ENCODE assay signal across 9 cellular contexts in the genomic region with DNA sequence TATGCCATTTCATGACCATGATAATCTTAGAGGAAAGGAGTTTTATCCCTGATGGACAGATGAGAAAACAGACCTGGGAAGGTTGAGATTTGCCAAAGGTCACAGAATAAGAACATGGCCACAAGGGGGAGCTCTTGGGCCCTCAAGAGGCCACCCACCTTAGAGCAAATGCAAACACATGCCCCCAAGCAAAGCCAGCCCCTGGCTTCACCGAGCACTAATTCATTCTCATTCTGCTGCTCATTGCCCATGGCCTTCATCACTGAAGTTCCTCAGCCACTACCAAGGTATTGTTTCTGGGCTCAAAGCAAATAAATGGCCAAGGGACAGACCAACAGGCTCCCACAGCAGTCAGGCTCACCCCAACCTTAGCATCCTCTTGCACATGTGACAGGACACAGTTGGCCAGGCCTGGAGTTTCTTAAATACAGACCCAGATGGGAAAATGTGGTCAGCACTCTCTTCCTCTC. TPM values are rescaled to one million over a fixed set of nuclear protein-coding genes. Genes with fewer than 3 reads are reported as not detected.
DNase-seq lines count a peak whose midpoint lies in the region; ATAC-seq and TF ChIP-seq lines count a peak whose summit lies in the region.
"Had no signal": no experiment of that assay in that cellular context is flagged by ENCODE, and none has a peak within 500 bp of the region (broad histone marks: within the 10 kb centered on the region; RNA-seq: fewer than 3 reads in every experiment).

No MANE protein-coding gene starts in this region.

- H3K9me3 ChIP-seq in SJSA1 (replicated peaks) (no peaks in the 10 kb centered on the region), sigmoid colon (no peaks in the 10 kb centered on the region)

- H3K4me1 Mint-ChIP-seq in activated naive CD4-positive, alpha-beta T cell treated with anti-CD3 and anti-CD28 coated beads for 36 hours (ENCODE audit: low read depth), result no peaks in the 10 kb centered on the region

- ATAC-seq in left cardiac atrium, result peak; percentile 45 to 60
- ATAC-seq in HG03571 (IDR thresholded peaks at IDR 0.05; ENCODE audit: unreplicated experiment), result no peak

- no peak overlapping the region for H3K4me3 Mint-ChIP-seq in activated naive CD4-positive, alpha-beta T cell treated with anti-CD3 and anti-CD28 coated beads for 36 hours

- no peaks in the 10 kb centered on the region for H3K9me3 Mint-ChIP-seq in activated naive CD4-positive, alpha-beta T cell treated with anti-CD3 and anti-CD28 coated beads for 36 hours

- no peak for TF ChIP-seq EP300 in sigmoid colon (IDR thresholded peaks at IDR 0.05)

- H3K36me3 Mint-ChIP-seq in activated naive CD4-positive, alpha-beta T cell treated with anti-CD3 and anti-CD28 coated beads for 36 hours (ENCODE audit: low read depth), result no peaks in the 10 kb centered on the region

- H3K4me3 ChIP-seq in SJSA1 (no peak overlapping the region), sigmoid colon (no peak overlapping the region)

- 8 to 14% methylated on average over 1 of the region's 1 CpG for WGBS in sigmoid colon, 2 donors

- intact Hi-C loops in activated naive CD4-positive, alpha-beta T cell treated with anti-CD3 and anti-CD28 coated beads for 36 hours (cut with micrococcal nuclease), result loop anchor here (1.0 to 5.0 kb wide), 2 partner anchors 117 to 356 kb away; no protein-coding TSS in a partner anchor
- intact Hi-C loops in left cardiac atrium (cut with DNase I), result loop anchor here (5.0 to 10.0 kb wide), 2 partner anchors 41 to 108 kb away; no protein-coding TSS in a partner anchor
- intact Hi-C loops in sigmoid colon (cut with DNase I), result loop anchor here (1.0 to 5.0 kb wide), 2 partner anchors 46 to 116 kb away; a partner anchor contains a TSS

- H3K27ac ChIP-seq in SJSA1, result peak overlapping the region; percentile 53
- H3K27ac ChIP-seq in sigmoid colon, result peak overlapping the region in 3 of 4 donors; percentile 14 to 59 (median 27)

- peaks cover 86% of the 10 kb centered on the region for H3K36me3 ChIP-seq in SJSA1
- H3K36me3 ChIP-seq in sigmoid colon, result no peaks in the 10 kb centered on the region

- TF ChIP-seq CTCF in sigmoid colon (IDR thresholded peaks at IDR 0.05), result peak; percentile 31 to 82 (median 68)

- no peak for TF ChIP-seq POLR2A in sigmoid colon (IDR thresholded peaks at IDR 0.05)

- CTCF ChIA-PET in activated naive CD4-positive, alpha-beta T cell treated with anti-CD3 and anti-CD28 coated beads for 36 hours (lab: Charles Lee), result interaction anchor here (0.6 to 7.0 kb wide), 13 partner anchors 9 to 635 kb away, joined by 3 to 160 read pairs (median 4); no protein-coding TSS in a partner anchor

- no peak overlapping the region for H3K27ac Mint-ChIP-seq in activated naive CD4-positive, alpha-beta T cell treated with anti-CD3 and anti-CD28 coated beads for 36 hours

- DNase-seq in SHP77 (lab: John Stamatoyannopoulos, UW), result peak; percentile 25 to 71
- DNase-seq in SHP77 treated with DMSO at 0.1 percent for 48 hours (lab: John Stamatoyannopoulos, UW), result no peak
- peak; percentile 59 for DNase-seq in HuH-7 (ENCODE audit: low spot score)
- DNase-seq in SJSA1 (ENCODE audit: low read depth in 1 of 2, low spot score in 2 of 2), result peak; percentile 82 to 85
- DNase-seq in activated naive CD4-positive, alpha-beta T cell treated with anti-CD3 and anti-CD28 coated beads for 36 hours, result peak; percentile 78
- peak; percentile 84 for DNase-seq in left cardiac atrium
- DNase-seq in sigmoid colon, result peak; percentile 81

- no peaks in the 10 kb centered on the region for H3K27me3 ChIP-seq in SJSA1 (replicated peaks)
- H3K27me3 ChIP-seq in sigmoid colon, result no peaks in the 10 kb centered on the region

- peaks cover 18% of the 10 kb centered on the region for H3K27me3 Mint-ChIP-seq in activated naive CD4-positive, alpha-beta T cell treated with anti-CD3 and anti-CD28 coated beads for 36 hours (ENCODE audit: low read depth)

- peaks cover 27% of the 10 kb centered on the region for H3K4me1 ChIP-seq in SJSA1 (replicated peaks)
- peaks cover 0 to 14% (median 9%) of the 10 kb centered on the region in 4 donors for H3K4me1 ChIP-seq in sigmoid colon

RNA-seq across cellular contexts. Expression of a gene that starts 44.2 kb away (rescaled TPM):
- total RNA-seq in SJSA1 (2014; rRNA removed; shearing (Covaris generic)), result 45.5 and 55.6 TPM in 2 replicates
- under 1 TPM; 0.27 to 0.33 TPM for total RNA-seq in activated naive CD4-positive, alpha-beta T cell treated with anti-CD3 and anti-CD28 coated beads for 36 hours
- total RNA-seq in left cardiac atrium, result 100 to 1,000 TPM; 161 to 271 TPM
- total RNA-seq in sigmoid colon, result 10 to 100 TPM; 27.8 to 75.3 (median 43.9) TPM
- polyA plus RNA-seq in sigmoid colon, result 100 to 1,000 TPM; 197 to 488 (median 377) TPM

RNA-seq across cellular contexts. Expression of a gene that starts 52.6 kb away (rescaled TPM):
- not detected in 2 replicates for total RNA-seq in SJSA1 (2014; rRNA removed; shearing (Covaris generic))
- not detected for total RNA-seq in activated naive CD4-positive, alpha-beta T cell treated with anti-CD3 and anti-CD28 coated beads for 36 hours
- total RNA-seq in left cardiac atrium (not detected), sigmoid colon (under 1 TPM in 1 of 4 donors, not detected in 3; 0.55 TPM)
- not detected for polyA plus RNA-seq in sigmoid colon
- total RNA-seq: pulmonary artery endothelial cell had no signal

Comparison
In these comparisons a context has a peak if more than half of its experiments do, and no peak if none do; other contexts are left out.
1. RNA of a gene that starts 44.2 kb away (total RNA-seq): 161 to 271 TPM in left cardiac atrium, 27.8 to 75.3 TPM in sigmoid colon and 45.5 to 55.6 TPM in SJSA1; 0.27 to 0.33 TPM in activated naive CD4-positive, alpha-beta T cell treated with anti-CD3 and anti-CD28 coated beads for 36 hours; every median in the first group is over 10 times any median in the second.